In the genomic region with DNA sequence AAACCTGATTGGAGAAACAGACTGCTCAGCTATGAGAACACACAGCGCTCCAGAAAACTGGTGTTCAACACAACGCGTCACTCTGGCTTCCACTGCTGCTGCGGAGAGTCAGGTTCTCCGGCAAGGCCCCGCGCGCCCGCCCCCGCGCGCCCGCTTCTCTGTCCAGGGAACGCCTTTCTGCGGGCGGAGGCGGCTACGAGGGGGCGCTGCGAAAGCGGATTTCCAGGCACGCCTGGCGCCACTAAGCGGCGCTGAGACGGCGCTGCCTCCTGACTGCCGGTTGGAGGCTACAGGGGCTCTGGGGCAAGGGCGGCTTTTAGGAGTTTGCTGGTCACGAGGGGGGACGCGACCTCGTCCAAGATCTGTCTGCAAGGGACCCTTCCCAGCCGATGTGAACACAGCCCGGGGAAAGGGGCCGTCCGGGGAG, we compare ENCODE assay signal across 10 cellular contexts. TPM values are rescaled to one million over a fixed set of nuclear protein-coding genes. Genes with fewer than 3 reads are reported as not detected.
DNase-seq lines count a peak whose midpoint lies in the region; TF ChIP-seq lines count a peak whose summit lies in the region.
"Not testable (repeated sequence)": the region's sequence is repeated elsewhere in the genome, so short reads cannot be mapped to it uniquely, and the experiment has no call there.
"Had no signal": no experiment of that assay in that cellular context is flagged by ENCODE, and none has a peak within 500 bp of the region (broad histone marks: within the 10 kb centered on the region; RNA-seq: fewer than 3 reads in every experiment).

No MANE protein-coding gene starts in this region.

- peak overlapping the region; percentile 85 for H3K27ac Mint-ChIP-seq in T-helper 2 cell treated with Interferon-gamma antibody and Interleukin-4, amounts not matched to agents 5 μg/mL and 100 μg/mL, for 36 hours

- H3K36me3 ChIP-seq in ascending aorta; mesodermal cell (ENCODE audit: control insufficient read depth, insufficient read depth, low read length): not testable (repeated sequence)

- H3K36me3 Mint-ChIP-seq in T-helper 2 cell treated with Interferon-gamma antibody and Interleukin-4, amounts not matched to agents 5 μg/mL and 100 μg/mL, for 36 hours (ENCODE audit: low read depth), result not testable (repeated sequence)

- not testable (repeated sequence) for H3K4me1 ChIP-seq in ascending aorta; mesodermal cell (ENCODE audit: control insufficient read depth, insufficient read depth, low read length, poor library complexity, severe bottlenecking)

- H3K27me3 Mint-ChIP-seq in T-helper 2 cell treated with Interferon-gamma antibody and Interleukin-4, amounts not matched to agents 5 μg/mL and 100 μg/mL, for 36 hours (ENCODE audit: low read depth), result not testable (repeated sequence)

- TF ChIP-seq CTCF in C4-2B (conservative IDR thresholded peaks at IDR 0.05), result peak; percentile 55
- TF ChIP-seq CTCF in ascending aorta (IDR thresholded peaks at IDR 0.05), result peak in 1 of 3 experiments; percentile 25

- peak overlapping the region; percentile 33 to 43 for H3K4me3 ChIP-seq in ascending aorta
- H3K4me3 ChIP-seq in mesodermal cell (ENCODE audit: extremely low read depth, insufficient read depth, low read length, poor library complexity, severe bottlenecking), result not testable (repeated sequence)

- H3K9me3 ChIP-seq in ascending aorta; mesodermal cell (ENCODE audit: control insufficient read depth, low read length): not testable (repeated sequence)

- H3K4me3 Mint-ChIP-seq in T-helper 2 cell treated with Interferon-gamma antibody and Interleukin-4, amounts not matched to agents 5 μg/mL and 100 μg/mL, for 36 hours, result peak overlapping the region; percentile 77

- peaks cover 12% of the 10 kb centered on the region for H3K4me1 Mint-ChIP-seq in T-helper 2 cell treated with Interferon-gamma antibody and Interleukin-4, amounts not matched to agents 5 μg/mL and 100 μg/mL, for 36 hours (ENCODE audit: low read depth)

- peak overlapping the region; percentile 28; the same call in 1 of the 2 replicates for H3K27ac ChIP-seq in C4-2B
- H3K27ac ChIP-seq in ascending aorta, result not testable (repeated sequence)
- H3K27ac ChIP-seq in mesodermal cell (ENCODE audit: low read depth, low read length, severe bottlenecking), result peak overlapping the region; percentile 64

- H3K27me3 ChIP-seq in ascending aorta, result not testable (repeated sequence)

- 17% methylated on average over 1 of the region's 37 CpGs; no CpG with 5 or more reads in 1 of the 2 experiments for WGBS in mesodermal cell (ENCODE audit: insufficient coverage in 2 of 2), 2 experiments

- DNase-seq in H4 (ENCODE audit: low spot score) (peak; percentile 57), MV-4-11 (lab: John Stamatoyannopoulos, UW) (peak; percentile 1), ascending aorta (ENCODE audit: low spot score in 2 of 2) (peak; percentile 29 to 72), fibroblast of the conjunctiva (ENCODE audit: low read depth) (peak; percentile 20), smooth muscle cell of the brain vasculature (ENCODE audit: low read depth, low spot score) (peak; percentile 7)
- DNase-seq in T-helper 2 cell treated with Interferon-gamma antibody and Interleukin-4, amounts not matched to agents 5 μg/mL and 100 μg/mL, for 36 hours (ENCODE audit: low spot score), result peak; percentile 61

- not testable (repeated sequence) for H3K9me3 Mint-ChIP-seq in T-helper 2 cell treated with Interferon-gamma antibody and Interleukin-4, amounts not matched to agents 5 μg/mL and 100 μg/mL, for 36 hours

- intact Hi-C loops in ascending aorta (cut with DNase I), result not testable (repeated sequence)

RNA-seq across cellular contexts. Expression of a gene that starts 22.6 kb away (rescaled TPM):
- 0.17 and 0.55 TPM in 2 replicates for total RNA-seq in H4 (2014; rRNA removed; shearing (Covaris generic))
- total RNA-seq in ascending aorta, result not detected
- 2.1 TPM for polyA plus RNA-seq in mesodermal cell (2013, experiment 1 of 2)
- polyA plus RNA-seq in mesodermal cell (2013, experiment 2 of 2), result 4.3 TPM
- total RNA-seq: skeletal muscle tissue, temporal lobe had no signal

RNA-seq across cellular contexts. Expression of a gene that starts 30.2 kb away (rescaled TPM):
- total RNA-seq in H4 (2014; rRNA removed; shearing (Covaris generic)), result not detected in 2 replicates
- total RNA-seq in ascending aorta, result not detected
- not detected for polyA plus RNA-seq in mesodermal cell (2013, experiment 1 of 2)
- not detected for polyA plus RNA-seq in mesodermal cell (2013, experiment 2 of 2)
- total RNA-seq: skeletal muscle tissue, temporal lobe had no signal

Comparison
In these comparisons a context has a peak if more than half of its experiments do, and no peak if none do; other contexts are left out.
1. DNase-seq: peak in every context shown above with its lines; median percentile 61 in T-helper 2 cell treated with Interferon-gamma antibody and Interleukin-4, amounts not matched to agents 5 μg/mL and 100 μg/mL, for 36 hours; 57 in H4; 50 in ascending aorta; 20 in fibroblast of the conjunctiva; 7 in smooth muscle cell of the brain vasculature; 1 in MV-4-11.